29 cellular contexts compared by ENCODE assay signal in genomic region chr5:125203039-125203438, GRCh38.
"Had no signal": no experiment of that assay in that cellular context is flagged by ENCODE, and none has a peak within 500 bp of the region (broad histone marks: within the 10 kb centered on the region; RNA-seq: fewer than 3 reads in every experiment).

No MANE protein-coding gene starts in this region.

- H3K4me3 Mint-ChIP-seq: activated CD4-positive, alpha-beta memory T cell treated with anti-CD3 and anti-CD28 coated beads, Interleukin-2, amount 10 ng/mL, durations not matched to agents 7 days and 5 days; activated CD4-positive, alpha-beta T cell treated with anti-CD3 and anti-CD28 coated beads, Interleukin-2, amount 10 ng/mL, durations not matched to agents 7 days and 5 days; activated naive CD4-positive, alpha-beta T cell treated with anti-CD3 and anti-CD28 coated beads, Interleukin-2, amount 10 ng/mL, durations not matched to agents 7 days and 5 days; activated naive CD8-positive, alpha-beta T cell treated with anti-CD3 and anti-CD28 coated beads, Interleukin-2, amount 10 ng/mL, durations not matched to agents 7 days and 5 days; activated T-cell treated with anti-CD3 and anti-CD28 coated beads, Interleukin-2, amount 50 U/mL, for 24 hours; endodermal cell; natural killer cell treated with Interleukin-12 subunit alpha and Interleukin-12 subunit beta and Interleukin-15 and Interleukin-18, amount 100 ng/mL, for 72 hours; stimulated activated memory B cell treated with anti-CD40 and anti-IgM and Interleukin-4, amounts not matched to agents 10 μg/mL and 1 μg/mL and 100 μg/mL, for 72 hours; stimulated activated naive CD8-positive, alpha-beta T cell treated with anti-CD3 and anti-CD28 coated beads, Interleukin-15, amount 100 ng/mL, for 72 hours had no signal

- ATAC-seq: esophagus mucosa; left ventricle myocardium superior; mucosa of descending colon; natural killer cell treated with Interleukin-12 subunit alpha and Interleukin-12 subunit beta and Interleukin-15 and Interleukin-18, amount 100 ng/mL, for 72 hours; stimulated activated memory B cell treated with anti-CD40 and anti-IgM and Interleukin-4, amounts not matched to agents 10 μg/mL and 1 μg/mL and 100 μg/mL, for 72 hours; stimulated activated naive CD8-positive, alpha-beta T cell treated with anti-CD3 and anti-CD28 coated beads, Interleukin-15, amount 100 ng/mL, for 72 hours had no signal

- H3K27me3 ChIP-seq: ascending aorta, thyroid gland, upper lobe of left lung, vagina had no signal

- H3K9me3 Mint-ChIP-seq: activated CD4-positive, alpha-beta memory T cell treated with anti-CD3 and anti-CD28 coated beads, Interleukin-2, amount 10 ng/mL, durations not matched to agents 7 days and 5 days; activated CD4-positive, alpha-beta T cell treated with anti-CD3 and anti-CD28 coated beads, Interleukin-2, amount 10 ng/mL, durations not matched to agents 7 days and 5 days; activated naive CD8-positive, alpha-beta T cell treated with anti-CD3 and anti-CD28 coated beads, Interleukin-2, amount 10 ng/mL, durations not matched to agents 7 days and 5 days; stimulated activated naive CD8-positive, alpha-beta T cell treated with anti-CD3 and anti-CD28 coated beads, Interleukin-15, amount 100 ng/mL, for 72 hours had no signal

- H3K4me1 ChIP-seq: ascending aorta had no signal

- H3K27ac Mint-ChIP-seq: activated CD4-positive, alpha-beta memory T cell treated with anti-CD3 and anti-CD28 coated beads, Interleukin-2, amount 10 ng/mL, durations not matched to agents 7 days and 5 days; activated CD4-positive, alpha-beta T cell treated with anti-CD3 and anti-CD28 coated beads, Interleukin-2, amount 10 ng/mL, durations not matched to agents 7 days and 5 days; activated naive CD4-positive, alpha-beta T cell treated with anti-CD3 and anti-CD28 coated beads, Interleukin-2, amount 10 ng/mL, durations not matched to agents 7 days and 5 days; activated naive CD8-positive, alpha-beta T cell treated with anti-CD3 and anti-CD28 coated beads, Interleukin-2, amount 10 ng/mL, durations not matched to agents 7 days and 5 days; activated T-cell treated with anti-CD3 and anti-CD28 coated beads, Interleukin-2, amount 50 U/mL, for 24 hours; endodermal cell; progenitor cell of endocrine pancreas; stimulated activated memory B cell treated with anti-CD40 and anti-IgM and Interleukin-4, amounts not matched to agents 10 μg/mL and 1 μg/mL and 100 μg/mL, for 72 hours had no signal

- H3K4me1 Mint-ChIP-seq: activated CD4-positive, alpha-beta memory T cell treated with anti-CD3 and anti-CD28 coated beads, Interleukin-2, amount 10 ng/mL, durations not matched to agents 7 days and 5 days; activated CD4-positive, alpha-beta T cell treated with anti-CD3 and anti-CD28 coated beads, Interleukin-2, amount 10 ng/mL, durations not matched to agents 7 days and 5 days; activated naive CD4-positive, alpha-beta T cell treated with anti-CD3 and anti-CD28 coated beads, Interleukin-2, amount 10 ng/mL, durations not matched to agents 7 days and 5 days; activated naive CD8-positive, alpha-beta T cell treated with anti-CD3 and anti-CD28 coated beads, Interleukin-2, amount 10 ng/mL, durations not matched to agents 7 days and 5 days; stimulated activated naive CD8-positive, alpha-beta T cell treated with anti-CD3 and anti-CD28 coated beads, Interleukin-15, amount 100 ng/mL, for 72 hours had no signal

- H3K9me3 ChIP-seq: ascending aorta, mucosa of descending colon, neutrophil, thyroid gland, upper lobe of left lung, vagina had no signal

- H3K27me3 Mint-ChIP-seq: activated CD4-positive, alpha-beta memory T cell treated with anti-CD3 and anti-CD28 coated beads, Interleukin-2, amount 10 ng/mL, durations not matched to agents 7 days and 5 days; activated CD4-positive, alpha-beta T cell treated with anti-CD3 and anti-CD28 coated beads, Interleukin-2, amount 10 ng/mL, durations not matched to agents 7 days and 5 days; activated naive CD4-positive, alpha-beta T cell treated with anti-CD3 and anti-CD28 coated beads, Interleukin-2, amount 10 ng/mL, durations not matched to agents 7 days and 5 days; activated naive CD8-positive, alpha-beta T cell treated with anti-CD3 and anti-CD28 coated beads, Interleukin-2, amount 10 ng/mL, durations not matched to agents 7 days and 5 days; activated T-cell treated with anti-CD3 and anti-CD28 coated beads, Interleukin-2, amount 50 U/mL, for 24 hours; natural killer cell treated with Interleukin-12 subunit alpha and Interleukin-12 subunit beta and Interleukin-15 and Interleukin-18, amount 100 ng/mL, for 72 hours; stimulated activated memory B cell treated with anti-CD40 and anti-IgM and Interleukin-4, amounts not matched to agents 10 μg/mL and 1 μg/mL and 100 μg/mL, for 72 hours; stimulated activated naive CD8-positive, alpha-beta T cell treated with anti-CD3 and anti-CD28 coated beads, Interleukin-15, amount 100 ng/mL, for 72 hours had no signal

- H3K36me3 Mint-ChIP-seq: activated naive CD4-positive, alpha-beta T cell treated with anti-CD3 and anti-CD28 coated beads, Interleukin-2, amount 10 ng/mL, durations not matched to agents 7 days and 5 days; activated naive CD8-positive, alpha-beta T cell treated with anti-CD3 and anti-CD28 coated beads, Interleukin-2, amount 10 ng/mL, durations not matched to agents 7 days and 5 days; stimulated activated memory B cell treated with anti-CD40 and anti-IgM and Interleukin-4, amounts not matched to agents 10 μg/mL and 1 μg/mL and 100 μg/mL, for 72 hours had no signal

- H3K27ac ChIP-seq: ascending aorta, neutrophil, thyroid gland, upper lobe of left lung, vagina had no signal

- DNase-seq: activated CD4-positive, alpha-beta memory T cell treated with anti-CD3 and anti-CD28 coated beads, Interleukin-2, amount 10 ng/mL, durations not matched to agents 7 days and 5 days; activated CD4-positive, alpha-beta T cell treated with anti-CD3 and anti-CD28 coated beads for 1 hour; activated CD4-positive, alpha-beta T cell treated with anti-CD3 and anti-CD28 coated beads, Interleukin-2, amount 10 ng/mL, durations not matched to agents 7 days and 5 days; activated CD8-positive, alpha-beta memory T cell treated with anti-CD3 and anti-CD28 coated beads, Interleukin-2, amount 50 U/mL, for 48 hours; activated gamma-delta T cell; activated naive CD4-positive, alpha-beta T cell treated with anti-CD3 and anti-CD28 coated beads, Interleukin-2, amount 10 ng/mL, durations not matched to agents 7 days and 5 days; activated naive CD8-positive, alpha-beta T cell treated with anti-CD3 and anti-CD28 coated beads, Interleukin-2, amount 10 ng/mL, durations not matched to agents 7 days and 5 days; activated T-cell treated with anti-CD3 and anti-CD28 coated beads, Interleukin-2, amount 50 U/mL, for 24 hours; central memory CD4-positive, alpha-beta T cell; endodermal cell; foreskin fibroblast; left ventricle myocardium superior; mucosa of descending colon; stimulated activated CD4-positive, alpha-beta T cell treated with anti-CD3 and anti-CD28 coated beads, Interleukin-1b, Interleukin-23, amount 100 ng/mL, for 48 hours; stimulated activated CD4-positive, alpha-beta T cell treated with anti-CD3 and anti-CD28 coated beads, Interleukin-4, amount 100 ng/mL, for 4 hours; stimulated activated CD8-positive, alpha-beta memory T cell treated with anti-CD3 and anti-CD28 coated beads, Interleukin-4, amount 100 ng/mL, for 48 hours; stimulated activated naive CD8-positive, alpha-beta T cell treated with anti-CD3 and anti-CD28 coated beads, Interleukin-15, amount 100 ng/mL, for 72 hours; substantia nigra; T-helper 2 cell; thyroid gland; upper lobe of left lung had no signal

- H3K4me2 ChIP-seq: smooth muscle cell had no signal

- H3K4me3 ChIP-seq: ascending aorta, mucosa of descending colon, smooth muscle cell, thyroid gland, upper lobe of left lung, vagina had no signal

- H3K36me3 ChIP-seq: ascending aorta, neutrophil, thyroid gland, upper lobe of left lung, vagina had no signal
